1 cellular context compared by ENCODE assay signal in genomic region chr4:77194366-77194765, GRCh38.
TF ChIP-seq lines count a peak whose summit lies in the region.

No MANE protein-coding gene starts in this region.

TF ChIP-seq in GM23338, 12 proteins besides CTCF, POLR2A, EP300 and RAD21:
- TF ChIP-seq REST (IDR thresholded peaks at IDR 0.05; ENCODE audit: unreplicated experiment) (no peak), EZH2 (IDR thresholded peaks at IDR 0.05; ENCODE audit: low read depth, unreplicated experiment) (no peak), POLR2AphosphoS5 (IDR thresholded peaks at IDR 0.05; ENCODE audit: low read depth) (no peak), NANOG (IDR thresholded peaks at IDR 0.05; ENCODE audit: borderline replicate concordance) (no peak), EZH2phosphoT487 (IDR thresholded peaks at IDR 0.05; ENCODE audit: unreplicated experiment) (no peak), ZNF462 (CRISPR knock-in tag; IDR thresholded peaks at IDR 0.05) (no peak), CREB1 (CRISPR knock-in tag; IDR thresholded peaks at IDR 0.05; ENCODE audit: low read depth) (no peak), ZNF114 (CRISPR knock-in tag; IDR thresholded peaks at IDR 0.05) (no peak), ZNF331 (CRISPR knock-in tag; IDR thresholded peaks at IDR 0.05; ENCODE audit: low read depth) (no peak), JUNB (IDR thresholded peaks at IDR 0.05; ENCODE audit: unreplicated experiment) (no peak), STAT1 (IDR thresholded peaks at IDR 0.05; ENCODE audit: unreplicated experiment) (no peak), ETS1 (IDR thresholded peaks at IDR 0.05) (no peak)
